In the genomic region with DNA sequence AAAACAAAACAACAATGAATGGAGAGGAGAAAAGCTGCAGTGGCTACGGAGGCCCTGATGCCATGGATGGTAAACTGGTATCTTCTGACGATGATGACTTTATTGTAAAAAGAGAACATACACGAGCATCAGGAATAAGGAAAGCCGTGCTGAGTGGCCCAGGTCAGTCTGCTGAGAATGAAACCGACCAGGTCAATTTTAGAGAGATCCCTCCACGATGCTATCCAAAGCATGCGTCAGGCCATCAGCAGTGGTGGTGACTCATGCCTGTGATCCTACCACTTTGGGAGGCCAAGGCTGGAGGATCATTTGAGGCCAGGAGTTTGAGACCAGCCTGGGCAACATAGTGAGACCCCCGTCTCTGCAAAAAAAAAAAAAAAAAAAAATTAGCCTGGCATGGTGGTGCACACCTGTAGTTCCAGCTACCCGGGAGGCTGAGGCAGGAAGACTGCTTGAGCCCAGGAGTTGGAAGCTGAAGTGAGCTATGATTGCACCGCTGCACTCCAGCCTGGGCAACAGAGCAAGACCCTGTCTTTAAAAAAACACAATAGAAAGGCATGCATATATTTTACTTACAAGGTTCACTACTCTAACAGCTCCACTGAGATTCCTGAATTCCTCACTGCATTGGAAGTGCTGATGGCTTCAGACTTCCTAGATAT, we compare ENCODE assay signal across 1 cellular context.
TF ChIP-seq lines count a peak whose summit lies in the region.

No MANE protein-coding gene starts in this region.

TF ChIP-seq in H1, 55 proteins besides CTCF, POLR2A, EP300 and RAD21:
- TF ChIP-seq KDM5A (IDR thresholded peaks at IDR 0.05; ENCODE audit: low read length) (no peak), YY1 (IDR thresholded peaks at IDR 0.05; ENCODE audit: low read depth, low read length) (no peak), SRF (IDR thresholded peaks at IDR 0.05; ENCODE audit: low read depth, low read length) (no peak)
